18 cellular contexts compared by ENCODE assay signal in the genomic region with DNA sequence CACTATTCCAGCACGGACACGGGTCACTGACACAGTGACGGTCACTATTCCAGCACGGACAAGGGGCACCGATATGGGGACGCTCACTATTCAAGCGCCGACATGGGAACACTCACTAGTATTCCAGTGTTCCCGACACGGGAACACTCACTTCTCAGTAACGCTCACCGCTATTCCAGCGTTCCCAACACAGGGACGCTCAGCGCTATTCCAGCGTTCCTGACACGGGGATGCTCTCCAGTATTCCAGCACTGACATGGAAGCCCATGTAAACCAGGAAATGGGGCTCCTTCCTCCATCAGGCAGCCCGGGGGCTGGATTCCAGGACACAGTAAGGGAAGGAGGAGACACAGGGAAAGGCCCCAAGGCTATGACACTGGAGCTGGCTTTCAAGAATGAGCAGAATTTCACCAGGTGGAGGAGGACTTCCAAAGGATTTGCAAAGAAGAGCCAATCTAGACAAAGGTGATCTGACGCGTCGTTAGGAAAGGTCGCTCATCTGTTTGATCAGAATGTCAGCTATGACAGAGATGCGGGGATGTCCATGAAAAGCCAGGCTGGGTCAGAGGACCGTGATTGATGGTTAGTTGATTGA.
"Had no signal": no experiment of that assay in that cellular context is flagged by ENCODE, and none has a peak within 500 bp of the region (broad histone marks: within the 10 kb centered on the region; RNA-seq: fewer than 3 reads in every experiment).

No MANE protein-coding gene starts in this region.

- H3K4me3 ChIP-seq: coronary artery, dorsolateral prefrontal cortex, esophagus muscularis mucosa, gastroesophageal sphincter, heart left ventricle, hepatocyte, left lung, lower lobe of right lung had no signal

- H2AFZ ChIP-seq: hepatocyte had no signal

- H3K27ac Mint-ChIP-seq: immature natural killer cell had no signal

- H3K4me3 Mint-ChIP-seq: immature natural killer cell had no signal

- H3K9me3 Mint-ChIP-seq: immature natural killer cell had no signal

- H3K4me1 ChIP-seq: esophagus muscularis mucosa, foreskin keratinocyte, gastroesophageal sphincter, heart left ventricle, left lung, lower lobe of right lung had no signal

- H3K79me2 ChIP-seq: hepatocyte had no signal

- H3K4me1 Mint-ChIP-seq: immature natural killer cell had no signal

- H3K9me3 ChIP-seq: esophagus muscularis mucosa, gastroesophageal sphincter, heart left ventricle, left lung, lower lobe of right lung had no signal

- DNase-seq: effector CD4-positive, alpha-beta T cell; effector memory CD4-positive, alpha-beta T cell; foreskin keratinocyte; hypothalamus; immature natural killer cell; islet precursor cell; kidney glomerular epithelial cell; left lung; left ventricle myocardium superior; lower lobe of right lung; mesenchymal stem cell; midbrain had no signal

- ATAC-seq: left lung had no signal

- H3K27ac ChIP-seq: coronary artery, dorsolateral prefrontal cortex, esophagus muscularis mucosa, foreskin keratinocyte, gastroesophageal sphincter, heart left ventricle, hepatocyte, left lung, lower lobe of right lung had no signal

- H3K27me3 ChIP-seq: dorsolateral prefrontal cortex, esophagus muscularis mucosa, foreskin keratinocyte, gastroesophageal sphincter, heart left ventricle, hepatocyte, left lung had no signal

- H3K4me2 ChIP-seq: hepatocyte had no signal
